Comparison of ENCODE assay signal across 1 cellular context in genomic region chr5:53326420-53327153, GRCh38.
TF ChIP-seq lines count a peak whose summit lies in the region.

No MANE protein-coding gene starts in this region.

TF ChIP-seq in IMR-90, 13 proteins besides CTCF, POLR2A, EP300 and RAD21:
- TF ChIP-seq ELK1 (IDR thresholded peaks at IDR 0.05; ENCODE audit: borderline replicate concordance, low read depth, low read length) (no peak), CEBPB (IDR thresholded peaks at IDR 0.05; ENCODE audit: low read depth, low read length) (0 out of 2 replicates have a peak, but pooled peaks have one; percentile 17)
